Comparison of ENCODE assay signal across 8 cellular contexts in the genomic region with DNA sequence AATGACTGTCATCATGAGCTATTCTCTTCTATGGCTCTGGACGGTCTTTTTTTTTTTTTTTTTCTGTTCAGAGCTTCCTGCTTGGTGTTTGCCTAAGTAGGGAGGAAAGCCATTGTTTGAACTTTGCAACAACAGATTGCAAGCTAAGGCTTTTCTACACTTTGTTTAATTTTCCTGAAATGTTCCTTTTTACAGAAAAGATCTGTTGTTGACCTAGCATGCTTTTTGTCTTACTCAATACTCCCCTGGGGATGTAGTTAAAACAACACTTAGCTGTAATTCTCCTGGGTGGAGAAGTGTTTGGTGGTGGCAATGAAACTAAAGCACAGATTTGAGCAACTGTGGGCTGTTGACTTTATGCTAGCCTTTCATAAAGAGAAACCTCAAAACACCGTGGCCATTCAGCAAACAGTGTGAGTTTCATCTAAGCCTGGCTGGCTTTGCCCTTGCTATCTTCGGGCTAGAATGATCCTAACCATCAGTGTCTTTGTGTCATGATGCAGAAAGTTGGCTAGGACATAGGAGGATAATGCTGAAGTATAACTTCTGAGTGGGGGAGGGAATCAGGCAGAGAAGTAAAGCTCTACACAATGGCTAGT.
DNase-seq lines count a peak whose midpoint lies in the region; ATAC-seq, FAIRE-seq and TF ChIP-seq lines count a peak whose summit lies in the region.

No MANE protein-coding gene starts in this region.

- H3K27me3 ChIP-seq in GM12878 (replicated peaks in 1 of 2; ENCODE audit: control insufficient read depth in 2 of 2, insufficient read depth in 2 of 2, low read length in 1 of 2) (peaks cover 0 to 1% of the 10 kb centered on the region in 2 experiments; a peak in 1 of 4 replicates), mucosa of rectum (ENCODE audit: control insufficient read depth in 2 of 2, insufficient read depth in 2 of 2, low read length in 2 of 2) (no peaks in the 10 kb centered on the region)

- TF ChIP-seq POLR2A in GM12878 (IDR thresholded peaks at IDR 0.05; ENCODE audit: low read depth, low read length) = no peak

- 0% methylated on average over 3 of the region's 3 CpGs for WGBS in GM12878 (ENCODE audit: insufficient coverage, insufficient replicate concordance, low lambda C conversion rate, missing lambda C conversion rate)

- FAIRE-seq in GM12878 (lab: Jason Lieb, UNC) = peak; percentile 77

- DNase-seq in DMS53 treated with DMSO at 0.1 percent for 48 hours (lab: John Stamatoyannopoulos, UW; ENCODE audit: unreplicated experiment) (peak; percentile 31), GM12878 (ENCODE audit: low read depth, low spot score) (peak; percentile 77), SHP77 (lab: John Stamatoyannopoulos, UW) (no peak), NCI-H128 (lab: John Stamatoyannopoulos, UW; ENCODE audit: unreplicated experiment) (no peak), SIG-M5 treated with dmso at 0.1 percent for 504 hours (lab: John Stamatoyannopoulos, UW; ENCODE audit: unreplicated experiment) (no peak)

- H3K4me1 ChIP-seq in GM12878 (ENCODE audit: control insufficient read depth, insufficient read depth, low read length) (peaks cover 33% of the 10 kb centered on the region), mucosa of rectum (ENCODE audit: control insufficient read depth in 2 of 2, insufficient read depth in 2 of 2, low read length in 2 of 2) (peaks cover 10 to 15% of the 10 kb centered on the region in 2 donors)

- POLR2A ChIA-PET in GM12878 (lab: Charles Lee) = interaction anchor here (0.6 to 1.1 kb wide), 4 partner anchors 60 to 83 kb away, joined by 3 to 4 read pairs (median 4); no protein-coding TSS in a partner anchor

- H3K27ac ChIP-seq in GM12878 (ENCODE audit: control insufficient read depth, insufficient read depth) (no peak overlapping the region), mucosa of rectum (ENCODE audit: low read depth in 2 of 2, low read length in 2 of 2) (peak overlapping the region; percentile 58 to 78)

- SMC1A ChIA-PET in GM12878 (lab: Charles Lee; ENCODE audit: uncharacterized antibody, unreplicated experiment) = interaction anchor here (0.6 to 6.9 kb wide), 32 partner anchors 9 to 413 kb away, joined by 3 to 79 read pairs (median 5); no protein-coding TSS in a partner anchor

- intact Hi-C loops in GM12878 (cut with micrococcal nuclease; ENCODE audit: unreplicated experiment) = loop anchor here (1.0 to 5.0 kb wide), 4 partner anchors 49 to 200 kb away; partner anchors contain the start of gene BMP2K

- CTCF ChIA-PET in GM12878 (lab: Yijun Ruan, JAX) = interaction anchor here (0.5 to 3.3 kb wide), 14 partner anchors 9 to 1618 kb away, joined by 3 to 15 read pairs (median 4); no protein-coding TSS in a partner anchor

- peak overlapping the region; percentile 94 for H3K4me2 ChIP-seq in GM12878 (ENCODE audit: control insufficient read depth, insufficient read depth)

- in situ Hi-C loops in GM12878 (cut with MboI) = no loop called here

- H3K9ac ChIP-seq in GM12878 (ENCODE audit: control insufficient read depth, insufficient read depth, low read length) (no peak overlapping the region), mucosa of rectum (ENCODE audit: low read depth in 1 of 2, low read length in 2 of 2) (peak overlapping the region in 1 of 2 donors; percentile 52)

- no peak overlapping the region for H3K4me3 ChIP-seq in GM12878
- peak overlapping the region in 1 of 2 donors; percentile 45 for H3K4me3 ChIP-seq in mucosa of rectum (ENCODE audit: low read length in 2 of 2)

- H3K9me3 ChIP-seq in GM12878 (replicated peaks; ENCODE audit: control insufficient read depth, insufficient read depth, low read length) (no peaks in the 10 kb centered on the region), mucosa of rectum (ENCODE audit: control insufficient read depth in 2 of 2, low read length in 2 of 2) (no peaks in the 10 kb centered on the region)

- ATAC-seq in GM19452 (IDR thresholded peaks at IDR 0.05; ENCODE audit: unreplicated experiment) (peak; percentile 85), HG03442 (IDR thresholded peaks at IDR 0.05; ENCODE audit: unreplicated experiment) (peak; percentile 90), GM12878 (peak; percentile 90)

- TF ChIP-seq CTCF in GM12878 (IDR thresholded peaks at IDR 0.05 in 2 of 3, conservative IDR thresholded peaks at IDR 0.05 in 1 of 3; ENCODE audit: control insufficient read depth in 2 of 3, extremely low read depth in 1 of 3, insufficient read depth in 1 of 3, low read depth in 3 of 3, low read length in 3 of 3) = no peak

- no peak for TF ChIP-seq RAD21 in GM12878 (IDR thresholded peaks at IDR 0.05; ENCODE audit: insufficient read depth, low read depth, low read length)

- peak in 1 of 2 experiments; percentile 64; a peak in 1 of 4 replicates for TF ChIP-seq EP300 in GM12878 (IDR thresholded peaks at IDR 0.05; ENCODE audit: borderline replicate concordance in 1 of 2, control insufficient read depth in 1 of 2, low read depth in 2 of 2, low read length in 2 of 2)

- H2AFZ ChIP-seq in GM12878 (ENCODE audit: control insufficient read depth, low read depth, low read length) = no peak overlapping the region

- no peaks in the 10 kb centered on the region for H3K36me3 ChIP-seq in GM12878 (ENCODE audit: control insufficient read depth in 2 of 2, insufficient read depth in 2 of 2, low read length in 1 of 2)
- H3K36me3 ChIP-seq in mucosa of rectum (ENCODE audit: control insufficient read depth in 2 of 2, insufficient read depth in 2 of 2, low read length in 2 of 2) = no peaks in the 10 kb centered on the region

- H3K79me2 ChIP-seq in GM12878 (ENCODE audit: control insufficient read depth, insufficient read depth, low read length) = no peaks in the 10 kb centered on the region

- no TSS peak for BruUV-seq in GM12878 (replicated peaks; lab: Mats Ljungman, UMichigan)

- no peaks in the 10 kb centered on the region for H4K20me1 ChIP-seq in GM12878 (ENCODE audit: control insufficient read depth, insufficient read depth)

- RAD21 ChIA-PET in GM12878 (lab: Charles Lee; ENCODE audit: unreplicated experiment) = interaction anchor here (0.6 to 2.2 kb wide), 15 partner anchors 17 to 1193 kb away, joined by 3 to 15 read pairs (median 4); no protein-coding TSS in a partner anchor

TF ChIP-seq in GM12878, 131 proteins besides CTCF, POLR2A, EP300 and RAD21 (continues in another document):
- TF ChIP-seq RB1 (IDR thresholded peaks at IDR 0.05; ENCODE audit: borderline replicate concordance) (no peak), SIX5 (IDR thresholded peaks at IDR 0.05; ENCODE audit: low read depth, low read length, severe bottlenecking) (no peak), TARDBP (IDR thresholded peaks at IDR 0.05; ENCODE audit: borderline replicate concordance) (no peak), ZZZ3 (IDR thresholded peaks at IDR 0.05; ENCODE audit: control insufficient read depth, insufficient read length, low read depth) (no peak), IKZF2 (IDR thresholded peaks at IDR 0.05) (peak; percentile 50 to 78), CBX5 (IDR thresholded peaks at IDR 0.05; ENCODE audit: low read depth) (0 out of 2 replicates have a peak, but pooled peaks have one; percentile 60), PRDM15 (CRISPR knock-in tag; IDR thresholded peaks at IDR 0.05) (no peak), SMARCA5 (IDR thresholded peaks at IDR 0.05) (0 out of 2 replicates have a peak, but pooled peaks have one; percentile 32), ELK1 (IDR thresholded peaks at IDR 0.05; ENCODE audit: low read depth, low read length) (no peak), EGR1 (IDR thresholded peaks at IDR 0.05; ENCODE audit: borderline replicate concordance in 1 of 2, low read depth in 2 of 2, low read length in 2 of 2) (no peak), DPF2 (IDR thresholded peaks at IDR 0.05) (peak; percentile 69), ZNF207 (IDR thresholded peaks at IDR 0.05; ENCODE audit: borderline replicate concordance) (no peak), MAX (IDR thresholded peaks at IDR 0.05; ENCODE audit: low read depth, low read length) (no peak), ASH2L (IDR thresholded peaks at IDR 0.05; ENCODE audit: borderline replicate concordance, low read depth) (no peak)

Comparison
In these comparisons a context has a peak if more than half of its experiments do, and no peak if none do; other contexts are left out.
1. DNase-seq: peak in DMS53 treated with DMSO at 0.1 percent for 48 hours (single experiment) and GM12878 (single experiment); none in SHP77 (0 of 2), NCI-H128 (single experiment) and SIG-M5 treated with dmso at 0.1 percent for 504 hours (single experiment).
2. Peak in every context shown above with its lines, with median percentiles within 50 percentile points of each other: ATAC-seq.